In genomic region chr2:173262356-173262755, GRCh38 we compare ENCODE assay signal across 8 cellular contexts.
A peak's percentile ranks its signal among the peaks of the same experiment; 100 is the strongest.
DNase-seq lines count a peak whose midpoint lies in the region; ATAC-seq and TF ChIP-seq lines count a peak whose summit lies in the region.
"Not testable (repeated sequence)": the region's sequence is repeated elsewhere in the genome, so short reads cannot be mapped to it uniquely, and the experiment has no call there.

No MANE protein-coding gene starts in this region.

- not testable (repeated sequence) for H3K9ac ChIP-seq in BLaER1 treated with 17β-estradiol and CSF1 and Interleukin-3, amounts not matched to agents 10 nM and 100 nM

- not testable (repeated sequence) for ATAC-seq in T-helper 17 cell
- ATAC-seq in mucosa of descending colon = peak; percentile 39

- H3K4me1 Mint-ChIP-seq in T-helper 17 cell = peaks cover 13% of the 10 kb centered on the region
- peaks cover 47% of the 10 kb centered on the region for H3K4me1 Mint-ChIP-seq in dendritic cell treated with granulocyte-macrophage colony-stimulating factor and Interleukin-4, amounts not matched to agents 40 ng/mL and 50 ng/mL, for 4 days (ENCODE audit: low read depth)

- peak overlapping the region in 8 of 11 experiments; percentile 1 to 39 (median 26); a peak in 8 of 22 replicates for H3K27ac ChIP-seq in BLaER1 treated with 17β-estradiol and CSF1 and Interleukin-3, amounts not matched to agents 10 nM and 100 nM
- H3K27ac ChIP-seq in HL-60 (replicated peaks) = peak overlapping the region; percentile 17; the same call in 1 of the 2 replicates

- intact Hi-C loops in dendritic cell treated with granulocyte-macrophage colony-stimulating factor and Interleukin-4, amounts not matched to agents 40 ng/mL and 50 ng/mL, for 4 days (cut with micrococcal nuclease); cardiac septum (cut with DNase I); mucosa of descending colon (cut with DNase I, micrococcal nuclease): not testable (repeated sequence)

- TF ChIP-seq CTCF in HL-60 (IDR thresholded peaks at IDR 0.05; ENCODE audit: insufficient read depth, low read length); mucosa of descending colon (IDR thresholded peaks at IDR 0.05): not testable (repeated sequence)

- H3K4me3 Mint-ChIP-seq in T-helper 17 cell; dendritic cell treated with granulocyte-macrophage colony-stimulating factor and Interleukin-4, amounts not matched to agents 40 ng/mL and 50 ng/mL, for 4 days: not testable (repeated sequence)

- H4K20me1 ChIP-seq in BLaER1 treated with 17β-estradiol and CSF1 and Interleukin-3, amounts not matched to agents 10 nM and 100 nM = not testable (repeated sequence)

- DNase-seq in HL-60 (ENCODE audit: low read depth in 1 of 2, low spot score in 1 of 2) (peak; percentile 11 to 76), MV-4-11 (lab: John Stamatoyannopoulos, UW) (peak; percentile 52), NOMO-1 treated with dmso at 0.1 percent for 144 hours (lab: John Stamatoyannopoulos, UW; ENCODE audit: unreplicated experiment) (peak; percentile 41), cardiac septum (ENCODE audit: low spot score) (peak; percentile 76)
- DNase-seq in T-helper 17 cell, mucosa of descending colon: not testable (repeated sequence)

- H3K27me3 ChIP-seq in BLaER1 treated with 17β-estradiol and CSF1 and Interleukin-3, amounts not matched to agents 10 nM and 100 nM; HL-60 (ENCODE audit: insufficient read depth, poor library complexity, severe bottlenecking): not testable (repeated sequence)

- H3K27me3 Mint-ChIP-seq in T-helper 17 cell; dendritic cell treated with granulocyte-macrophage colony-stimulating factor and Interleukin-4, amounts not matched to agents 40 ng/mL and 50 ng/mL, for 4 days: not testable (repeated sequence)

- H3K4me2 ChIP-seq in BLaER1 treated with 17β-estradiol and CSF1 and Interleukin-3, amounts not matched to agents 10 nM and 100 nM = peak overlapping the region in 6 of 11 experiments; percentile 17 to 87 (median 64); a peak in 11 of 22 replicates

- not testable (repeated sequence) for H3K36me3 Mint-ChIP-seq in T-helper 17 cell (ENCODE audit: low read depth)
- H3K36me3 Mint-ChIP-seq in dendritic cell treated with granulocyte-macrophage colony-stimulating factor and Interleukin-4, amounts not matched to agents 40 ng/mL and 50 ng/mL, for 4 days (ENCODE audit: low read depth) = peaks cover 59% of the 10 kb centered on the region

- peaks cover 7 to 78% (median 57%) of the 10 kb centered on the region in 11 experiments; a peak in 21 of 22 replicates for H3K36me3 ChIP-seq in BLaER1 treated with 17β-estradiol and CSF1 and Interleukin-3, amounts not matched to agents 10 nM and 100 nM
- not testable (repeated sequence) for H3K36me3 ChIP-seq in mucosa of descending colon (ENCODE audit: low read depth)

- peaks cover 14 to 43% (median 30%) of the 10 kb centered on the region in 10 experiments for H3K4me1 ChIP-seq in BLaER1 treated with 17β-estradiol and CSF1 and Interleukin-3, amounts not matched to agents 10 nM and 100 nM
- not testable (repeated sequence) for H3K4me1 ChIP-seq in mucosa of descending colon (ENCODE audit: low read depth)

- H3K9me3 ChIP-seq in BLaER1 treated with 17β-estradiol and CSF1 and Interleukin-3, amounts not matched to agents 10 nM and 100 nM (replicated peaks in 1 of 11); T-helper 17 cell (ENCODE audit: control insufficient read depth, low read length, poor library complexity, severe bottlenecking); mucosa of descending colon: not testable (repeated sequence)

- H3K27ac Mint-ChIP-seq in T-helper 17 cell = peak overlapping the region; percentile 27
- peak overlapping the region; percentile 76 for H3K27ac Mint-ChIP-seq in dendritic cell treated with granulocyte-macrophage colony-stimulating factor and Interleukin-4, amounts not matched to agents 40 ng/mL and 50 ng/mL, for 4 days

- H3K4me3 ChIP-seq in BLaER1 treated with 17β-estradiol and CSF1 and Interleukin-3, amounts not matched to agents 10 nM and 100 nM; HL-60 (replicated peaks; ENCODE audit: insufficient read depth, low read length); mucosa of descending colon: not testable (repeated sequence)

- H3K9me3 Mint-ChIP-seq in dendritic cell treated with granulocyte-macrophage colony-stimulating factor and Interleukin-4, amounts not matched to agents 40 ng/mL and 50 ng/mL, for 4 days = not testable (repeated sequence)
